ENCODE assay signal across 35 cellular contexts in the genomic region with DNA sequence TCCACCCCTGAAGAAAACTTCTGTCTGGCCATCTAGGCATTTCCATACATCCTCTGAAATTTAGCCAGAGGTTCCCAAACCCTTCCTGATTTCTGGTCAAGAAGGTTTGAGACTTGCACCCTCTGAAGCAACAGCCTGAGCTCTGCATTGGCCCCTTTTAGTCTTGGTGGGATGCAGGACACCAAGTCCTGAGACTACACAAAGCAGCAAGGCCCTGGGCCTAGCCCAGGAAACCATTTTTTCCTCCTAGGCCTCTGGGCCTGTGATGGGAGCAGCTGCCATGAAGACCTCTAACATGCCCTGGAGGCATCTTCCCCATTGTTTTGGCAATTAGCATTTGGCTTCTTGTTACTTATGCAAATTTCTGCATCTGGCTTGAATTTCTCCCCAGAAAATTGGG.
"Had no signal": no experiment of that assay in that cellular context is flagged by ENCODE, and none has a peak within 500 bp of the region (broad histone marks: within the 10 kb centered on the region; RNA-seq: fewer than 3 reads in every experiment).

No MANE protein-coding gene starts in this region.

- FAIRE-seq: astrocyte, TTC549 had no signal

- H3K4me3 ChIP-seq: adrenal gland, body of pancreas, breast epithelium, cardiac muscle cell had no signal

- H3K27me3 ChIP-seq: adrenal gland, body of pancreas, brain microvascular endothelial cell, cardiac muscle cell had no signal

- H3K4me1 ChIP-seq: adrenal gland, body of pancreas, breast epithelium had no signal

- H3K9me3 ChIP-seq: body of pancreas had no signal

- ATAC-seq: activated CD8-positive, alpha-beta T cell treated with anti-CD3 and anti-CD28 coated beads for 36 hours; activated naive CD4-positive, alpha-beta T cell treated with anti-CD3 and anti-CD28 coated beads, Interleukin-2, amount 50 U/mL, for 72 hours; activated T-cell treated with anti-CD3 and anti-CD28 coated beads, Interleukin-2, amount 50 U/mL, for 4 hours; activated T-cell treated with anti-CD3 and anti-CD28 coated beads, Interleukin-2, amount 50 U/mL, for 72 hours; activated T-helper 17 cell treated with anti-CD3 and anti-CD28 coated beads, Interleukin-2, amount 50 U/mL, for 72 hours; body of pancreas had no signal

- H3K27ac ChIP-seq: adrenal gland, body of pancreas, brain microvascular endothelial cell, breast epithelium, cardiac muscle cell, VCaP had no signal

- H3K36me3 ChIP-seq: adrenal gland, brain microvascular endothelial cell, breast epithelium, cardiac muscle cell had no signal

- DNase-seq: activated B cell treated with CpG ODN at 0.5 μM for 24 hours; activated CD4-positive, alpha-beta memory T cell treated with anti-CD3 and anti-CD28 coated beads for 36 hours; activated CD4-positive, alpha-beta T cell treated with anti-CD3 and anti-CD28 coated beads for 4 hours; activated CD4-positive, alpha-beta T cell treated with anti-CD3 and anti-CD28 coated beads, Interleukin-2, amount 10 ng/mL, durations not matched to agents 24 days and 14 days; activated CD4-positive, alpha-beta T cell treated with anti-CD3 and anti-CD28 coated beads, Interleukin-2, amount 50 U/mL, for 1 hour; activated CD4-positive, alpha-beta T cell treated with anti-CD3 and anti-CD28 coated beads, Interleukin-2, amount 50 U/mL, for 4 hours; activated CD4-positive, CD25-positive, alpha-beta regulatory T cell treated with anti-CD3 and anti-CD28 coated beads, Interleukin-2, amount 50 U/mL, for 72 hours; activated CD8-positive, alpha-beta memory T cell treated with anti-CD3 and anti-CD28 coated beads, Interleukin-2, amount 50 U/mL, for 4 hours; activated CD8-positive, alpha-beta T cell treated with anti-CD3 and anti-CD28 coated beads for 36 hours; activated effector memory CD4-positive, alpha-beta T cell treated with anti-CD3 and anti-CD28 coated beads, Interleukin-2, amount 50 U/mL, for 16 hours; activated gamma-delta T cell treated with Interleukin-2 at 50 U/mL for 16 hours; activated naive CD4-positive, alpha-beta T cell; activated naive CD4-positive, alpha-beta T cell treated with anti-CD3 and anti-CD28 coated beads for 36 hours; activated naive CD4-positive, alpha-beta T cell treated with anti-CD3 and anti-CD28 coated beads, Interleukin-2, amount 50 U/mL, for 16 hours; activated naive CD8-positive, alpha-beta T cell treated with anti-CD3 and anti-CD28 coated beads for 36 hours; activated T-cell treated with anti-CD3 and anti-CD28 coated beads for 4 hours; activated T-cell treated with anti-CD3 and anti-CD28 coated beads, Interleukin-2, amount 50 U/mL, for 1 hour; activated T-cell treated with anti-CD3 and anti-CD28 coated beads, Interleukin-2, amount 50 U/mL, for 4 hours; activated T-cell treated with anti-CD3 and anti-CD28 coated beads, Interleukin-2, amount 50 U/mL, for 72 hours; adrenal gland; amniotic stem cell; aorta; body of pancreas; brain microvascular endothelial cell; caudate nucleus; cerebellar nuclear complex; T-helper 2 cell; T-helper 9 cell had no signal
